24 cellular contexts compared by ENCODE assay signal in genomic region chr14:88605594-88605993, GRCh38. TPM values are rescaled to one million over a fixed set of nuclear protein-coding genes. Genes with fewer than 3 reads are reported as not detected.
A peak's percentile ranks its signal among the peaks of the same experiment; 100 is the strongest.
DNase-seq lines count a peak whose midpoint lies in the region; ATAC-seq and TF ChIP-seq lines count a peak whose summit lies in the region.
"Had no signal": no experiment of that assay in that cellular context is flagged by ENCODE, and none has a peak within 500 bp of the region (broad histone marks: within the 10 kb centered on the region; RNA-seq: fewer than 3 reads in every experiment).

No MANE protein-coding gene starts in this region.

- peaks cover 8% of the 10 kb centered on the region; the same call in 1 of the 2 replicates for H3K79me2 ChIP-seq in GM23338 (replicated peaks; ENCODE audit: insufficient read depth)

- no TSS peak for BruUV-seq in MCF 10A (replicated peaks; lab: Mats Ljungman, UMichigan)

- TF ChIP-seq CTCF in GM23338 (conservative IDR thresholded peaks at IDR 0.05; ENCODE audit: low read depth in 2 of 2) (no peak), MCF 10A (IDR thresholded peaks at IDR 0.05; ENCODE audit: unreplicated experiment) (no peak)

- no peak overlapping the region for H3K9ac ChIP-seq in adipocyte (ENCODE audit: low read length)

- DNase-seq in Ammon's horn (ENCODE audit: low spot score) (peak; percentile 45), GM23338 (ENCODE audit: low spot score) (no peak), adipocyte (ENCODE audit: low read depth) (peak; percentile 12), iris pigment epithelial cell (ENCODE audit: low read depth) (peak; percentile 47), MCF 10A (ENCODE audit: unreplicated experiment) (no peak)
- DNase-seq in activated CD4-positive, alpha-beta T cell treated with anti-CD3 and anti-CD28 coated beads for 4 hours, result no peak
- DNase-seq: CD4-positive, CD25-positive, alpha-beta regulatory T cell; COR-L47; DMS79; H7; MM.1S; NCI-H1092 treated with DMSO at 0.1 percent for 48 hours; NCI-H1436 treated with DMSO at 0.1 percent for 48 hours; NCI-H1930; NCI-H2227 treated with DMSO at 0.1 percent for 48 hours; NCI-H510A; NCI-H774; NK-92 treated with Interleukin-12 subunit alpha and Interleukin-12 subunit beta, amount 100 ng/mL, for 24 hours; SIG-M5 had no signal

- intact Hi-C loops in MCF 10A (cut with micrococcal nuclease), result no loop called here

- no peaks in the 10 kb centered on the region for H3K9me2 ChIP-seq in GM23338 (ENCODE audit: insufficient read depth)

- no peak overlapping the region for H3K4me3 ChIP-seq in GM23338
- H3K4me3 ChIP-seq in adipocyte (ENCODE audit: low read length), result no peak overlapping the region
- H3K4me3 ChIP-seq: K562 had no signal

- no peaks in the 10 kb centered on the region for H3K9me3 ChIP-seq in adipocyte (ENCODE audit: control insufficient read depth, low read length)

- no peak overlapping the region for H3K4me3 Mint-ChIP-seq in GM23338
- H3K4me3 Mint-ChIP-seq in MCF 10A (ENCODE audit: unreplicated experiment), result no peak overlapping the region
- H3K4me3 Mint-ChIP-seq: CD4-positive, CD25-positive, alpha-beta regulatory T cell had no signal

- no peaks in the 10 kb centered on the region for H3K27me3 ChIP-seq in GM23338 (ENCODE audit: insufficient read depth)
- H3K27me3 ChIP-seq in adipocyte (replicated peaks; ENCODE audit: control insufficient read depth, insufficient read depth, low read length), result no peaks in the 10 kb centered on the region

- H3K27ac Mint-ChIP-seq in GM23338 (no peak overlapping the region), MCF 10A (ENCODE audit: low read depth, unreplicated experiment) (no peak overlapping the region)

- peaks cover 3% of the 10 kb centered on the region for H3K27me3 Mint-ChIP-seq in GM23338 (ENCODE audit: insufficient read depth, low read depth, poor library complexity)
- H3K27me3 Mint-ChIP-seq in MCF 10A (ENCODE audit: insufficient read depth, unreplicated experiment), result no peaks in the 10 kb centered on the region
- H3K27me3 Mint-ChIP-seq: CD4-positive, CD25-positive, alpha-beta regulatory T cell had no signal

- no peaks in the 10 kb centered on the region for H3F3A ChIP-seq in GM23338 (replicated peaks; ENCODE audit: low read depth)

- ATAC-seq in GM23338 (no peak), HG03196 (IDR thresholded peaks at IDR 0.05; ENCODE audit: unreplicated experiment) (no peak)
- ATAC-seq: HepG2, K562 had no signal

- H2AFZ ChIP-seq in GM23338, result no peak overlapping the region

- POLR2A ChIA-PET in MCF 10A (lab: Yijun Ruan, JAX), result no interaction called here

- 0 out of 2 replicates have a peak overlapping the region, but pooled peaks have one; percentile 32 for H3K27ac ChIP-seq in GM23338 (ENCODE audit: low read depth)
- H3K27ac ChIP-seq: HL-60, RWPE1 had no signal

- H4K20me1 ChIP-seq in GM23338 (replicated peaks; ENCODE audit: insufficient read depth), result peaks cover 10% of the 10 kb centered on the region

- H3K4me1 ChIP-seq in GM23338 (ENCODE audit: insufficient read depth) (no peaks in the 10 kb centered on the region), adipocyte (ENCODE audit: control insufficient read depth, insufficient read depth, low read length) (peaks cover 9% of the 10 kb centered on the region)

- peaks cover 53% of the 10 kb centered on the region for H3K36me3 ChIP-seq in GM23338 (ENCODE audit: insufficient read depth)
- peaks cover 88% of the 10 kb centered on the region for H3K36me3 ChIP-seq in adipocyte (ENCODE audit: control insufficient read depth, insufficient read depth, low read length, severe bottlenecking)

- CTCF ChIA-PET in MCF 10A (lab: Yijun Ruan, JAX), result interaction anchor here (0.6 to 0.8 kb wide), 2 partner anchors 48 to 288 kb away, joined by 4 read pairs; no protein-coding TSS in a partner anchor

- H3K4me1 Mint-ChIP-seq in GM23338 (peaks cover 16% of the 10 kb centered on the region), MCF 10A (ENCODE audit: insufficient read depth, unreplicated experiment) (no peaks in the 10 kb centered on the region)

- H3K9me3 Mint-ChIP-seq in GM23338 (peaks cover 10% of the 10 kb centered on the region; the same call in 2 of the 3 replicates), MCF 10A (ENCODE audit: unreplicated experiment) (no peaks in the 10 kb centered on the region)

- no peak overlapping the region for H3K4me2 ChIP-seq in GM23338

- H3K36me3 Mint-ChIP-seq in GM23338 (ENCODE audit: low read depth) (peaks cover 89% of the 10 kb centered on the region), MCF 10A (ENCODE audit: insufficient read depth, unreplicated experiment) (peaks cover 87% of the 10 kb centered on the region)

TF ChIP-seq in GM23338, 12 proteins besides CTCF, POLR2A, EP300 and RAD21 (continues in another document):
- TF ChIP-seq EZH2phosphoT487 (IDR thresholded peaks at IDR 0.05; ENCODE audit: unreplicated experiment) (no peak), ZNF114 (CRISPR knock-in tag; IDR thresholded peaks at IDR 0.05) (no peak), JUNB (IDR thresholded peaks at IDR 0.05; ENCODE audit: unreplicated experiment) (no peak), POLR2AphosphoS5 (IDR thresholded peaks at IDR 0.05; ENCODE audit: low read depth) (no peak), EZH2 (IDR thresholded peaks at IDR 0.05; ENCODE audit: low read depth, unreplicated experiment) (no peak), ZNF331 (CRISPR knock-in tag; IDR thresholded peaks at IDR 0.05; ENCODE audit: low read depth) (no peak), STAT1 (IDR thresholded peaks at IDR 0.05; ENCODE audit: unreplicated experiment) (no peak)
- TF ChIP-seq, protein P1, sequence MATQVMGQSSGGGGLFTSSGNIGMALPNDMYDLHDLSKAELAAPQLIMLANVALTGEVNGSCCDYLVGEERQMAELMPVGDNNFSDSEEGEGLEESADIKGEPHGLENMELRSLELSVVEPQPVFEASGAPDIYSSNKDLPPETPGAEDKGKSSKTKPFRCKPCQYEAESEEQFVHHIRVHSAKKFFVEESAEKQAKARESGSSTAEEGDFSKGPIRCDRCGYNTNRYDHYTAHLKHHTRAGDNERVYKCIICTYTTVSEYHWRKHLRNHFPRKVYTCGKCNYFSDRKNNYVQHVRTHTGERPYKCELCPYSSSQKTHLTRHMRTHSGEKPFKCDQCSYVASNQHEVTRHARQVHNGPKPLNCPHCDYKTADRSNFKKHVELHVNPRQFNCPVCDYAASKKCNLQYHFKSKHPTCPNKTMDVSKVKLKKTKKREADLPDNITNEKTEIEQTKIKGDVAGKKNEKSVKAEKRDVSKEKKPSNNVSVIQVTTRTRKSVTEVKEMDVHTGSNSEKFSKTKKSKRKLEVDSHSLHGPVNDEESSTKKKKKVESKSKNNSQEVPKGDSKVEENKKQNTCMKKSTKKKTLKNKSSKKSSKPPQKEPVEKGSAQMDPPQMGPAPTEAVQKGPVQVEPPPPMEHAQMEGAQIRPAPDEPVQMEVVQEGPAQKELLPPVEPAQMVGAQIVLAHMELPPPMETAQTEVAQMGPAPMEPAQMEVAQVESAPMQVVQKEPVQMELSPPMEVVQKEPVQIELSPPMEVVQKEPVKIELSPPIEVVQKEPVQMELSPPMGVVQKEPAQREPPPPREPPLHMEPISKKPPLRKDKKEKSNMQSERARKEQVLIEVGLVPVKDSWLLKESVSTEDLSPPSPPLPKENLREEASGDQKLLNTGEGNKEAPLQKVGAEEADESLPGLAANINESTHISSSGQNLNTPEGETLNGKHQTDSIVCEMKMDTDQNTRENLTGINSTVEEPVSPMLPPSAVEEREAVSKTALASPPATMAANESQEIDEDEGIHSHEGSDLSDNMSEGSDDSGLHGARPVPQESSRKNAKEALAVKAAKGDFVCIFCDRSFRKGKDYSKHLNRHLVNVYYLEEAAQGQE (IDR thresholded peaks at IDR 0.05; ENCODE audit: unreplicated experiment), result no peak

RNA-seq across cellular contexts. Expression of gene ZC3H14, which starts 42.8 kb away (rescaled TPM):
- 80.3 and 87.9 TPM in 2 replicates for total RNA-seq in GM23338 (2014; rRNA removed; shearing (Covaris generic))
- polyA plus RNA-seq in GM23338 (2016; fragmentation: Nextera tagmentation; extraction: Ambion mirVana), result 55.8 and 63.2 TPM in 2 replicates
- total RNA-seq in MCF 10A (2022), result 64.5 and 72.6 TPM in 2 replicates

RNA-seq across cellular contexts. Expression of gene PTPN21, which starts 50.8 kb away (rescaled TPM):
- 5.2 and 5.6 TPM in 2 replicates for total RNA-seq in GM23338 (2014; rRNA removed; shearing (Covaris generic))
- 2.3 and 2.7 TPM in 2 replicates for polyA plus RNA-seq in GM23338 (2016; fragmentation: Nextera tagmentation; extraction: Ambion mirVana)
- total RNA-seq in MCF 10A (2022), result 15.7 and 18.1 TPM in 2 replicates
- total RNA-seq: CD4-positive, CD25-positive, alpha-beta regulatory T cell had no signal
- polyA plus RNA-seq: CD4-positive, CD25-positive, alpha-beta regulatory T cell had no signal

Comparison
In these comparisons a context has a peak if more than half of its experiments do, and no peak if none do; other contexts are left out.
1. DNase-seq: peak in Ammon's horn (single experiment), adipocyte (single experiment) and iris pigment epithelial cell (single experiment); none in GM23338 (single experiment), MCF 10A (single experiment) and activated CD4-positive, alpha-beta T cell treated with anti-CD3 and anti-CD28 coated beads for 4 hours (0 of 2).